Comparison of ENCODE assay signal across 7 cellular contexts in genomic region chr18:59139291-59139614, GRCh38. TPM values are rescaled to one million over a fixed set of nuclear protein-coding genes. Genes with fewer than 3 reads are reported as not detected.
A peak's percentile ranks its signal among the peaks of the same experiment; 100 is the strongest.
DNase-seq lines count a peak whose midpoint lies in the region; ATAC-seq and TF ChIP-seq lines count a peak whose summit lies in the region.

No MANE protein-coding gene starts in this region.

- no peak for TF ChIP-seq CTCF in MCF 10A (IDR thresholded peaks at IDR 0.05; ENCODE audit: unreplicated experiment)

- DNase-seq in NCI-H2107 (lab: John Stamatoyannopoulos, UW) (peak; percentile 92), UCSD-AML1 (lab: John Stamatoyannopoulos, UW; ENCODE audit: unreplicated experiment) (peak; percentile 95), MCF 10A (ENCODE audit: unreplicated experiment) (peak; percentile 92), iPS-NIHi11 (ENCODE audit: low spot score) (peak; percentile 97), smooth muscle cell of the brain vasculature (ENCODE audit: low read depth, low spot score) (peak; percentile 56)

- H3K9me3 Mint-ChIP-seq in MCF 10A (ENCODE audit: unreplicated experiment) = no peaks in the 10 kb centered on the region

- TSS peak; percentile 58 for BruUV-seq in MCF 10A (replicated peaks; lab: Mats Ljungman, UMichigan)

- intact Hi-C loops in MCF 10A (cut with micrococcal nuclease) = no loop called here

- H3K27me3 Mint-ChIP-seq in MCF 10A (ENCODE audit: insufficient read depth, unreplicated experiment) = peaks cover 24% of the 10 kb centered on the region

- H3K27ac Mint-ChIP-seq in MCF 10A (ENCODE audit: low read depth, unreplicated experiment) = peak overlapping the region; percentile 95

- peaks cover 7% of the 10 kb centered on the region for H3K4me1 Mint-ChIP-seq in MCF 10A (ENCODE audit: insufficient read depth, unreplicated experiment)

- CTCF ChIA-PET in MCF 10A (lab: Yijun Ruan, JAX) = interaction anchor here (1.3 kb wide), 1 partner anchor 264 kb away, joined by 3 read pairs; no protein-coding TSS in a partner anchor

- H3K4me3 Mint-ChIP-seq in MCF 10A (ENCODE audit: unreplicated experiment) = peak overlapping the region; percentile 85

- ATAC-seq in GM18517 (IDR thresholded peaks at IDR 0.05; ENCODE audit: unreplicated experiment) (peak; percentile 60), HG03039 (IDR thresholded peaks at IDR 0.05; ENCODE audit: unreplicated experiment) (peak; percentile 67)

- POLR2A ChIA-PET in MCF 10A (lab: Yijun Ruan, JAX) = interaction anchor here (0.6 to 2.1 kb wide), 4 partner anchors 13 to 392 kb away, joined by 3 to 7 read pairs (median 4); no protein-coding TSS in a partner anchor

- no peaks in the 10 kb centered on the region for H3K36me3 Mint-ChIP-seq in MCF 10A (ENCODE audit: insufficient read depth, unreplicated experiment)

RNA-seq across cellular contexts. Expression of gene SEC11C, which starts 0.4 kb away (rescaled TPM):
- 168 and 272 TPM in 2 replicates for total RNA-seq in MCF 10A (2022)

Comparison
In these comparisons a context has a peak if more than half of its experiments do, and no peak if none do; other contexts are left out.
1. Peak in every context shown above with its lines: DNase-seq and ATAC-seq.